Comparison of ENCODE assay signal across 8 cellular contexts in genomic region chr1:206631085-206631509, GRCh38. TPM values are rescaled to one million over a fixed set of nuclear protein-coding genes. Genes with fewer than 3 reads are reported as not detected.
DNase-seq lines count a peak whose midpoint lies in the region; ATAC-seq and TF ChIP-seq lines count a peak whose summit lies in the region.

No MANE protein-coding gene starts in this region.

- no peak overlapping the region for H3K4me3 ChIP-seq in DOHH2 (ENCODE audit: low read length)
- no peak overlapping the region for H3K4me3 ChIP-seq in ascending aorta
- no peak overlapping the region for H3K4me3 ChIP-seq in tibial nerve

- TF ChIP-seq POLR2A in tibial nerve (IDR thresholded peaks at IDR 0.05): no peak

- H3K27ac ChIP-seq in DOHH2 (ENCODE audit: low read depth, low read length) (no peak overlapping the region), ascending aorta (no peak overlapping the region), tibial nerve (no peak overlapping the region)

- peaks cover 7% of the 10 kb centered on the region for H3K79me2 ChIP-seq in DOHH2 (ENCODE audit: control insufficient read depth, low read length)

- peaks cover 7% of the 10 kb centered on the region; the same call in 1 of the 2 replicates for H3F3A ChIP-seq in DOHH2 (ENCODE audit: control insufficient read depth, insufficient read depth)

- TF ChIP-seq EP300 in Ishikawa (IDR thresholded peaks at IDR 0.05; ENCODE audit: borderline replicate concordance) (no peak), tibial nerve (IDR thresholded peaks at IDR 0.05) (no peak)

- H3K9me3 ChIP-seq in DOHH2 (ENCODE audit: control insufficient read depth, insufficient read depth, low read length): no peaks in the 10 kb centered on the region
- no peaks in the 10 kb centered on the region for H3K9me3 ChIP-seq in ascending aorta
- no peaks in the 10 kb centered on the region for H3K9me3 ChIP-seq in tibial nerve

- TF ChIP-seq CTCF in DOHH2 (IDR thresholded peaks at IDR 0.05; ENCODE audit: low read depth, low read length, poor library complexity, severe bottlenecking) (peak; percentile 79), ascending aorta (IDR thresholded peaks at IDR 0.05) (peak in 2 of 3 experiments; percentile 8 to 38), tibial nerve (IDR thresholded peaks at IDR 0.05) (peak in 3 of 5 experiments; percentile 13 to 44 (median 20))

- DNase-seq in NCI-H82 treated with DMSO at 0.1 percent for 48 hours (lab: John Stamatoyannopoulos, UW; ENCODE audit: unreplicated experiment) (peak; percentile 97), ascending aorta (ENCODE audit: low spot score in 2 of 2) (peak in 1 of 2 donors; percentile 64), iPS-NIHi7 (ENCODE audit: extremely low spot score) (peak; percentile 95), tibial nerve (ENCODE audit: low spot score in 2 of 2) (peak in 1 of 2 donors; percentile 65)
- DNase-seq in stimulated activated naive CD4-positive, alpha-beta T cell (lab: John Stamatoyannopoulos, UW): no peak

- no peak for ATAC-seq in GM18511 (IDR thresholded peaks at IDR 0.05; ENCODE audit: unreplicated experiment)

- H3K36me3 ChIP-seq in DOHH2 (ENCODE audit: control insufficient read depth, low read length): no peaks in the 10 kb centered on the region; the same call in 1 of the 2 replicates
- H3K36me3 ChIP-seq in ascending aorta: no peaks in the 10 kb centered on the region
- no peaks in the 10 kb centered on the region for H3K36me3 ChIP-seq in tibial nerve

- H3K9me2 ChIP-seq in DOHH2 (replicated peaks; ENCODE audit: control insufficient read depth, low read length): no peaks in the 10 kb centered on the region

- intact Hi-C loops in ascending aorta (cut with DNase I): loop anchor here (10.0 kb wide), 1 partner anchor 174 kb away; no protein-coding TSS in a partner anchor

- TF ChIP-seq RAD21 in Ishikawa (IDR thresholded peaks at IDR 0.05; ENCODE audit: low read depth): peak; percentile 71

- H3K4me2 ChIP-seq in DOHH2 (ENCODE audit: low read length): no peak overlapping the region

- H3K4me1 ChIP-seq in DOHH2 (ENCODE audit: control insufficient read depth, low read length): peaks cover 21% of the 10 kb centered on the region
- H3K4me1 ChIP-seq in ascending aorta: peaks cover 0 to 14% of the 10 kb centered on the region in 2 donors
- peaks cover 0 to 21% (median 8%) of the 10 kb centered on the region in 4 donors for H3K4me1 ChIP-seq in tibial nerve

- H4K20me1 ChIP-seq in DOHH2 (ENCODE audit: control insufficient read depth, insufficient read depth, low read depth, low read length): no peaks in the 10 kb centered on the region

- WGBS in tibial nerve, 2 donors: 30 to 37% methylated on average over 4 of the region's 4 CpGs

- H3K27me3 ChIP-seq in DOHH2 (ENCODE audit: control insufficient read depth, low read length) (peaks cover 10% of the 10 kb centered on the region), ascending aorta (no peaks in the 10 kb centered on the region), tibial nerve (no peaks in the 10 kb centered on the region)

TF ChIP-seq in Ishikawa, 13 proteins besides CTCF, POLR2A, EP300 and RAD21:
- TF ChIP-seq ZBTB7A (IDR thresholded peaks at IDR 0.05; ENCODE audit: low read depth) (no peak), EGR1 (IDR thresholded peaks at IDR 0.05) (no peak), FOXM1 (IDR thresholded peaks at IDR 0.05; ENCODE audit: borderline replicate concordance, low read depth) (no peak), YY1 (IDR thresholded peaks at IDR 0.05; ENCODE audit: low read depth) (no peak), TAF1 (IDR thresholded peaks at IDR 0.05; ENCODE audit: low read depth) (no peak), REST (IDR thresholded peaks at IDR 0.05; ENCODE audit: low read depth) (no peak), USF1 (IDR thresholded peaks at IDR 0.05) (peak; percentile 93), CREB1 (IDR thresholded peaks at IDR 0.05; ENCODE audit: low read depth) (no peak), TCF12 (IDR thresholded peaks at IDR 0.05; ENCODE audit: low read depth) (0 out of 2 replicates have a peak, but pooled peaks have one; percentile 16)
- TF ChIP-seq, protein P1, sequence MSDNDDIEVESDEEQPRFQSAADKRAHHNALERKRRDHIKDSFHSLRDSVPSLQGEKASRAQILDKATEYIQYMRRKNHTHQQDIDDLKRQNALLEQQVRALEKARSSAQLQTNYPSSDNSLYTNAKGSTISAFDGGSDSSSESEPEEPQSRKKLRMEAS (IDR thresholded peaks at IDR 0.05): 0 out of 2 replicates have a peak, but pooled peaks have one; percentile 14
TF ChIP-seq in Ishikawa: peak in this region for 3.

RNA-seq across cellular contexts. Expression of gene DYRK3, which starts 4.2 kb away (rescaled TPM):
- total RNA-seq in ascending aorta: 17.9 TPM
- 10 to 100 TPM in 1 of 4 donors, 1 to 10 TPM in 3; 5.4 to 12.7 (median 5.7) TPM for total RNA-seq in tibial nerve

RNA-seq across cellular contexts. Expression of gene EIF2D, which starts 18.8 kb away (rescaled TPM):
- total RNA-seq in ascending aorta: 40.2 TPM
- total RNA-seq in tibial nerve: 10 to 100 TPM; 42.0 to 78.4 (median 60.0) TPM

RNA-seq across cellular contexts. Expression of gene MAPKAPK2, which starts 53.6 kb away (rescaled TPM):
- total RNA-seq in ascending aorta (35.3 TPM), tibial nerve (10 to 100 TPM; 30.6 to 49.5 (median 38.2) TPM)

Comparison
In these comparisons a context has a peak if more than half of its experiments do, and no peak if none do; other contexts are left out.
1. CTCF ChIP-seq: peak in every context shown above with its lines; median percentile 79 in DOHH2; 23 in ascending aorta; 20 in tibial nerve.
2. DNase-seq: peak in NCI-H82 treated with DMSO at 0.1 percent for 48 hours (single experiment) and iPS-NIHi7 (single experiment); none in stimulated activated naive CD4-positive, alpha-beta T cell (0 of 6).